Comparison of ENCODE assay signal across 8 cellular contexts in genomic region chr6:16836186-16836981, GRCh38.
DNase-seq lines count a peak whose midpoint lies in the region; ATAC-seq and TF ChIP-seq lines count a peak whose summit lies in the region.

No MANE protein-coding gene starts in this region.

- peak overlapping the region; percentile 92 for H2AFZ ChIP-seq in GM23248

- peak; percentile 90 for ATAC-seq in GM18511 (IDR thresholded peaks at IDR 0.05; ENCODE audit: unreplicated experiment)

- DNase-seq in GM23248 (peak; percentile 51), OCI-M1 (lab: John Stamatoyannopoulos, UW) (peak; percentile 52), left ventricle myocardium inferior (no peak), T1000 (lab: John Stamatoyannopoulos, UW) (no peak), NCI-H2171 treated with DMSO at 0.1 percent for 48 hours (lab: John Stamatoyannopoulos, UW) (no peak), D341Med (ENCODE audit: low spot score) (no peak), cerebellar nuclear complex (lab: John Stamatoyannopoulos, UW) (no peak)

- peak overlapping the region; percentile 87 for H3K4me2 ChIP-seq in GM23248 (ENCODE audit: unreplicated experiment)

- H3K27ac ChIP-seq in GM23248 (0 out of 2 replicates have a peak overlapping the region, but pooled peaks have one; percentile 9), left ventricle myocardium inferior (replicated peaks) (peak overlapping the region; percentile 52)

- H3K4me3 ChIP-seq in GM23248 (peak overlapping the region; percentile 65), left ventricle myocardium inferior (peak overlapping the region; percentile 46)

- H3K4me1 ChIP-seq in GM23248 (ENCODE audit: insufficient read depth), result peaks cover 23% of the 10 kb centered on the region
- H3K4me1 ChIP-seq in left ventricle myocardium inferior, result peaks cover 21% of the 10 kb centered on the region

- H3K9me2 ChIP-seq in GM23248 (ENCODE audit: insufficient read depth), result no peaks in the 10 kb centered on the region

- TF ChIP-seq CTCF in left ventricle myocardium inferior (IDR thresholded peaks at IDR 0.05; ENCODE audit: borderline replicate concordance), result no peak

- no peaks in the 10 kb centered on the region for H4K20me1 ChIP-seq in GM23248 (ENCODE audit: insufficient read depth)

- H3F3A ChIP-seq in GM23248 (ENCODE audit: insufficient read depth), result peaks cover 4% of the 10 kb centered on the region; the same call in 1 of the 2 replicates

- intact Hi-C loops in left ventricle myocardium inferior (cut with micrococcal nuclease), result no loop called here

- H3K79me2 ChIP-seq in GM23248 (ENCODE audit: insufficient read depth), result no peaks in the 10 kb centered on the region

- H3K9me3 ChIP-seq in GM23248 (ENCODE audit: low read depth), result no peaks in the 10 kb centered on the region
- H3K9me3 ChIP-seq in left ventricle myocardium inferior (replicated peaks), result no peaks in the 10 kb centered on the region

- H3K27me3 ChIP-seq in GM23248 (replicated peaks; ENCODE audit: insufficient read depth) (no peaks in the 10 kb centered on the region), left ventricle myocardium inferior (ENCODE audit: low read depth) (no peaks in the 10 kb centered on the region)

- 6 to 10% methylated on average over 8 of the region's 8 CpGs for WGBS in GM23248 (ENCODE audit: low coverage in 1 of 2, low lambda C conversion rate in 2 of 2, missing lambda C conversion rate in 2 of 2), 2 experiments

- no peaks in the 10 kb centered on the region for H3K36me3 ChIP-seq in GM23248 (ENCODE audit: low read depth)
- no peaks in the 10 kb centered on the region for H3K36me3 ChIP-seq in left ventricle myocardium inferior

- peak overlapping the region; percentile 62 for H3K9ac ChIP-seq in GM23248

- in situ Hi-C loops in GM23248 (cut with MboI), result no loop called here

Comparison
In these comparisons a context has a peak if more than half of its experiments do, and no peak if none do; other contexts are left out.
1. DNase-seq: peak in GM23248 (single experiment) and OCI-M1 (single experiment); none in left ventricle myocardium inferior (single experiment), T1000 (single experiment), NCI-H2171 treated with DMSO at 0.1 percent for 48 hours (single experiment), D341Med (single experiment) and cerebellar nuclear complex (0 of 2).